ENCODE assay signal across 9 cellular contexts in the genomic region with DNA sequence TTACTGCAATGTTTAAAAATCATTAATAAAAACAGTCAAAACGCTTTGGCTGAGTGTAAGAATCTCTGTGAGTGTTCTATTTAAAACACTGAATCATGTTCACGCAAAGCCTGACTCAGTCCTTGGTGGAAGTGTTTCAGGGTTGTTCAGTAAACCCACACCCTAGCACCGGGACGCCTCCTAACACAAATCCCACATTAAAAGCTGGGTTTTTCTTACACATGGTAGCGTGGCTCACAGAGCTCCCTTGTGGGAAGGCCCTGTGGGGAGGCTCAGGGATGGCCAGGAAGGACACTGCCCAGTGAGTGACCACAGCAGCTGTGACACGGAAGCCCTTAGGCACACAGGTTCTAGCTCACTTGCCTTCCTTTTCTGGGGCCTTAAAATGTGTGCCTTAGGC.
DNase-seq lines count a peak whose midpoint lies in the region; ATAC-seq and TF ChIP-seq lines count a peak whose summit lies in the region.
"Had no signal": no experiment of that assay in that cellular context is flagged by ENCODE, and none has a peak within 500 bp of the region (broad histone marks: within the 10 kb centered on the region; RNA-seq: fewer than 3 reads in every experiment).

No MANE protein-coding gene starts in this region.

- no peak overlapping the region for H2BK15ac ChIP-seq in mesendoderm (replicated peaks; ENCODE audit: low read depth)

- peaks cover 2% of the 10 kb centered on the region for H3K36me3 Mint-ChIP-seq in activated CD4-positive, alpha-beta T cell treated with anti-CD3 and anti-CD28 coated beads for 36 hours (ENCODE audit: low read depth)

- no peak overlapping the region for H2BK120ac ChIP-seq in mesendoderm (ENCODE audit: low read depth, low read length)

- H2BK5ac ChIP-seq in mesendoderm (ENCODE audit: low read length): no peak overlapping the region

- peak overlapping the region; percentile 28 for H3K56ac ChIP-seq in mesendoderm (ENCODE audit: low read length)

- H3K79me1 ChIP-seq in mesendoderm (ENCODE audit: low read length): no peaks in the 10 kb centered on the region

- no peak overlapping the region for H3K4ac ChIP-seq in mesendoderm (ENCODE audit: low read depth, low read length)

- peak overlapping the region; percentile 22 for H3K18ac ChIP-seq in mesendoderm (ENCODE audit: low read length)

- no peaks in the 10 kb centered on the region for H3K79me2 ChIP-seq in mesendoderm (ENCODE audit: control insufficient read depth, insufficient read depth, low read length)

- H3K9ac ChIP-seq in mesendoderm (ENCODE audit: low read length): no peak overlapping the region

- H3K36me3 ChIP-seq in mesendoderm (ENCODE audit: control insufficient read depth, insufficient read depth, low read length) (no peaks in the 10 kb centered on the region), thoracic aorta (no peaks in the 10 kb centered on the region)

- H3K23ac ChIP-seq in mesendoderm (ENCODE audit: low read length): no peak overlapping the region

- H4K5ac ChIP-seq in mesendoderm (ENCODE audit: low read length): no peak overlapping the region

- no peak overlapping the region for H3K4me3 Mint-ChIP-seq in activated CD4-positive, alpha-beta T cell treated with anti-CD3 and anti-CD28 coated beads for 36 hours

- no peaks in the 10 kb centered on the region for H3K27me3 Mint-ChIP-seq in activated CD4-positive, alpha-beta T cell treated with anti-CD3 and anti-CD28 coated beads for 36 hours
- H3K27me3 Mint-ChIP-seq: B cell had no signal

- no peaks in the 10 kb centered on the region for H3K9me3 ChIP-seq in thoracic aorta

- H2AK5ac ChIP-seq in mesendoderm (ENCODE audit: low read length): peak overlapping the region; percentile 37

- H3K4me3 ChIP-seq in mesendoderm (ENCODE audit: low read length): no peak overlapping the region
- no peak overlapping the region for H3K4me3 ChIP-seq in thoracic aorta

- no peaks in the 10 kb centered on the region for H3K9me3 Mint-ChIP-seq in activated CD4-positive, alpha-beta T cell treated with anti-CD3 and anti-CD28 coated beads for 36 hours (ENCODE audit: low read depth)

- H3K27ac Mint-ChIP-seq in activated CD4-positive, alpha-beta T cell treated with anti-CD3 and anti-CD28 coated beads for 36 hours: peak overlapping the region; percentile 93

- peaks cover 12% of the 10 kb centered on the region for H3K4me1 ChIP-seq in mesendoderm (ENCODE audit: control insufficient read depth, low read depth, low read length)
- peaks cover 45 to 70% of the 10 kb centered on the region in 2 donors for H3K4me1 ChIP-seq in thoracic aorta (ENCODE audit: control insufficient read depth in 1 of 2, low read depth in 2 of 2)

- CTCF ChIA-PET in activated CD4-positive, alpha-beta T cell treated with anti-CD3 and anti-CD28 coated beads for 36 hours (lab: Charles Lee): interaction anchor here (0.6 to 3.4 kb wide), 5 partner anchors 14 to 445 kb away, joined by 3 to 33 read pairs (median 3); no protein-coding TSS in a partner anchor
- CTCF ChIA-PET in HEK293T (lab: Yijun Ruan, JAX): interaction anchor here (0.5 to 2.4 kb wide), 2 partner anchors 32 to 77 kb away, joined by 4 to 11 read pairs; no protein-coding TSS in a partner anchor

- peaks cover 65% of the 10 kb centered on the region for H3K4me1 Mint-ChIP-seq in activated CD4-positive, alpha-beta T cell treated with anti-CD3 and anti-CD28 coated beads for 36 hours

- peak; percentile 13 for ATAC-seq in activated CD4-positive, alpha-beta T cell treated with anti-CD3 and anti-CD28 coated beads for 36 hours
- ATAC-seq in thoracic aorta (ENCODE audit: insufficient number of reproducible peaks, low FRiP score, low read depth) (peak; percentile 22), GM21526 (IDR thresholded peaks at IDR 0.05; ENCODE audit: low FRiP score, unreplicated experiment) (no peak), HG02970 (IDR thresholded peaks at IDR 0.05; ENCODE audit: low FRiP score, unreplicated experiment) (no peak)

- H3K4me2 ChIP-seq in mesendoderm (ENCODE audit: low read length): no peak overlapping the region

- peak; percentile 62 for DNase-seq in activated CD4-positive, alpha-beta T cell treated with anti-CD3 and anti-CD28 coated beads for 36 hours
- no peak for DNase-seq in activated CD4-positive, alpha-beta T cell treated with anti-CD3 and anti-CD28 coated beads, Interleukin-2, amount 50 U/mL, for 1 hour
- DNase-seq in amniotic epithelial cell (ENCODE audit: low read depth) (peak; percentile 80), mesendoderm (no peak), thoracic aorta (ENCODE audit: low spot score) (peak; percentile 59), HEK293T (ENCODE audit: extremely low spot score) (no peak)

- H3K27me3 ChIP-seq in mesendoderm (ENCODE audit: insufficient read depth, low read length, poor library complexity): no peaks in the 10 kb centered on the region
- no peaks in the 10 kb centered on the region for H3K27me3 ChIP-seq in thoracic aorta (replicated peaks; ENCODE audit: insufficient read depth)

- H3K27ac ChIP-seq in mesendoderm (ENCODE audit: low read depth, low read length) (no peak overlapping the region), thoracic aorta (peak overlapping the region; percentile 84 to 98)

- intact Hi-C loops in activated CD4-positive, alpha-beta T cell treated with anti-CD3 and anti-CD28 coated beads for 36 hours (cut with DNase I, micrococcal nuclease): loop anchor here in 1 of 2 experiments (1.0 to 2.0 kb wide), 3 partner anchors 80 to 542 kb away; a partner anchor contains a TSS

- H4K8ac ChIP-seq in mesendoderm (ENCODE audit: low read depth, low read length): no peak overlapping the region

- POLR2A ChIA-PET in activated CD4-positive, alpha-beta T cell treated with anti-CD3 and anti-CD28 coated beads for 36 hours (lab: Charles Lee): interaction anchor here (0.5 to 0.7 kb wide), 5 partner anchors 95 to 444 kb away, joined by 3 to 6 read pairs (median 3); no protein-coding TSS in a partner anchor
- POLR2A ChIA-PET in HEK293T (lab: Yijun Ruan, JAX): no interaction called here

- no peak for TF ChIP-seq CTCF in thoracic aorta (IDR thresholded peaks at IDR 0.05)

- WGBS in mesendoderm (ENCODE audit: extremely low coverage, insufficient coverage, low lambda C conversion rate): no CpG with 5 or more reads among the region's 6 CpGs

TF ChIP-seq in HEK293T, 16 proteins besides CTCF, POLR2A, EP300 and RAD21:
- TF ChIP-seq HDGF (IDR thresholded peaks at IDR 0.05; ENCODE audit: borderline replicate concordance): no peak

Comparison
In these comparisons a context has a peak if more than half of its experiments do, and no peak if none do; other contexts are left out.
1. DNase-seq: peak in activated CD4-positive, alpha-beta T cell treated with anti-CD3 and anti-CD28 coated beads for 36 hours (single experiment), amniotic epithelial cell (single experiment) and thoracic aorta (single experiment); none in activated CD4-positive, alpha-beta T cell treated with anti-CD3 and anti-CD28 coated beads, Interleukin-2, amount 50 U/mL, for 1 hour (single experiment), mesendoderm (single experiment) and HEK293T (single experiment).
2. ATAC-seq: peak in activated CD4-positive, alpha-beta T cell treated with anti-CD3 and anti-CD28 coated beads for 36 hours (single experiment) and thoracic aorta (single experiment); none in GM21526 (single experiment) and HG02970 (single experiment).